Comparison of ENCODE assay signal across 8 cellular contexts in genomic region chr9:33024966-33025571, GRCh38. TPM values are rescaled to one million over a fixed set of nuclear protein-coding genes. Genes with fewer than 3 reads are reported as not detected.
DNase-seq lines count a peak whose midpoint lies in the region; FAIRE-seq and TF ChIP-seq lines count a peak whose summit lies in the region.

TSS of gene DNAJA1 (plus strand) at chr9:33025273. CDS start at chr9:33026485, 1,212 bp downstream.

- H2BK5ac ChIP-seq in H1 (ENCODE audit: low read depth, low read length): peak within 1 kb of the TSS; percentile 97

- TF ChIP-seq POLR2A in H1 (IDR thresholded peaks at IDR 0.05; ENCODE audit: control extremely low read depth in 1 of 2, low read depth in 2 of 2, low read length in 2 of 2): peak; percentile 99

- H3K79me2 ChIP-seq in H1 (ENCODE audit: control insufficient read depth in 1 of 2, insufficient read depth in 2 of 2, low read length in 2 of 2): peaks cover 34 to 93% of the 10 kb centered on the region in 2 experiments

- peak within 1 kb of the TSS; percentile 95 to 97 (median 96) for H3K9ac ChIP-seq in H1 (replicated peaks in 1 of 4; ENCODE audit: extremely low read depth in 1 of 4, low read depth in 3 of 4, low read length in 3 of 4)

- H4K5ac ChIP-seq in H1 (ENCODE audit: insufficient read length, low read depth, low read length): peak within 1 kb of the TSS; percentile 98

- H3K23ac ChIP-seq in H1 (ENCODE audit: insufficient read length): no peak within 1 kb of the TSS

- TF ChIP-seq CTCF in GM20000 (IDR thresholded peaks at IDR 0.05; ENCODE audit: extremely low read depth, missing control alignments) (no peak), H1 (IDR thresholded peaks at IDR 0.05; ENCODE audit: control extremely low read depth in 1 of 3, insufficient read depth in 1 of 3, low read depth in 1 of 3, low read length in 3 of 3) (no peak)

- WGBS in H1 (ENCODE audit: extremely low coverage in 1 of 2, insufficient coverage in 1 of 2, insufficient read length in 1 of 2, insufficient replicate concordance in 2 of 2, low coverage in 1 of 2, low lambda C conversion rate in 2 of 2, missing lambda C conversion rate in 1 of 2), 2 experiments: 1% methylated on average over 58 of the region's 61 CpGs; no CpG with 5 or more reads in 1 of the 2 experiments

- H4K91ac ChIP-seq in H1 (replicated peaks; ENCODE audit: insufficient read length, low read length): peak within 1 kb of the TSS; percentile 98

- no peak for TF ChIP-seq EP300 in H1 (IDR thresholded peaks at IDR 0.05; ENCODE audit: borderline replicate concordance in 1 of 2, low read depth in 2 of 2, low read length in 2 of 2)

- peaks cover 0 to 8% (median 3%) of the 10 kb centered on the region in 4 experiments; a peak in 4 of 7 replicates for H3K4me1 ChIP-seq in H1 (replicated peaks in 1 of 4; ENCODE audit: control insufficient read depth in 3 of 4, insufficient read depth in 4 of 4, low read length in 3 of 4)

- peaks cover 4% of the 10 kb centered on the region; the same call in 1 of the 2 replicates for H3K23me2 ChIP-seq in H1 (ENCODE audit: low read depth, low read length)

- H3K9me3 ChIP-seq in H1 (ENCODE audit: insufficient read depth in 2 of 2, low read depth in 1 of 2, low read length in 1 of 2): no peaks in the 10 kb centered on the region

- peak within 1 kb of the TSS; percentile 93 for H4K8ac ChIP-seq in H1 (ENCODE audit: extremely low read depth, insufficient read depth, low read length)

- peak within 1 kb of the TSS; percentile 50 for H3K14ac ChIP-seq in H1 (ENCODE audit: insufficient read length)

- H2BK120ac ChIP-seq in H1 (replicated peaks; ENCODE audit: low read depth, low read length): peak within 1 kb of the TSS; percentile 79

- peaks cover 17 to 45% (median 27%) of the 10 kb centered on the region in 4 experiments for H3K36me3 ChIP-seq in H1 (ENCODE audit: control insufficient read depth in 2 of 4, insufficient read depth in 4 of 4, low read length in 3 of 4)

- H3K4me3 ChIP-seq in H1 (ENCODE audit: extremely low read depth in 1 of 4, insufficient read depth in 2 of 4, low read depth in 3 of 4, low read length in 4 of 4): peak within 1 kb of the TSS; percentile 95 to 99 (median 98)

- DNase-seq in COR-L47 (lab: John Stamatoyannopoulos, UW) (peak; percentile 89), GM20000 (ENCODE audit: low spot score) (peak; percentile 97), HS-5 (ENCODE audit: low read depth) (peak; percentile 70), NOMO-1 (lab: John Stamatoyannopoulos, UW; ENCODE audit: unreplicated experiment in 2 of 2) (peak; percentile 91 to 98), H1 (ENCODE audit: low read depth in 1 of 2, low spot score in 2 of 2) (peak; percentile 60 to 96), mesenteric fat pad (ENCODE audit: low spot score) (peak; percentile 99)
- peak; percentile 95 to 98 (median 96) for DNase-seq in activated CD8-positive, alpha-beta memory T cell treated with anti-CD3 and anti-CD28 coated beads for 48 hours (ENCODE audit: low read depth in 2 of 3, low spot score in 2 of 3)
- DNase-seq in stimulated activated CD8-positive, alpha-beta memory T cell treated with anti-CD3 and anti-CD28 coated beads, Interleukin-15, amount 100 ng/mL, for 1 hour (ENCODE audit: low read depth): peak; percentile 93

- peak within 1 kb of the TSS; percentile 99 for H3K56ac ChIP-seq in H1 (replicated peaks; ENCODE audit: insufficient read length, low read depth, low read length)

- FAIRE-seq in H1 (lab: Jason Lieb, UNC): no peak

- POLR2A ChIA-PET in H1 (lab: Charles Lee; ENCODE audit: partially characterized antibody): interaction anchor here (0.6 to 6.4 kb wide), 68 partner anchors 12 to 640 kb away, joined by 3 to 160 read pairs (median 4); partner anchors contain the start of genes ACO1, APTX, B4GALT1 and BAG1

- no peak for TF ChIP-seq RAD21 in H1 (IDR thresholded peaks at IDR 0.05 in 1 of 2, conservative IDR thresholded peaks at IDR 0.05 in 1 of 2; ENCODE audit: low read depth in 2 of 2, low read length in 2 of 2)

- peak within 1 kb of the TSS; percentile 77; the same call in 1 of the 2 replicates for H2BK12ac ChIP-seq in H1 (ENCODE audit: low read depth, low read length)

- peak within 1 kb of the TSS; percentile 48; the same call in 1 of the 2 replicates for H2AFZ ChIP-seq in H1 (ENCODE audit: low read length)

- H3K18ac ChIP-seq in H1 (ENCODE audit: extremely low read depth, low read length): peak within 1 kb of the TSS; percentile 96

- peak within 1 kb of the TSS; percentile 98 for H3K4ac ChIP-seq in H1 (replicated peaks; ENCODE audit: insufficient read length, low read depth, low read length)

- no peak within 1 kb of the TSS for H2BK20ac ChIP-seq in H1 (ENCODE audit: low read length)

- H3K27me3 ChIP-seq in H1 (replicated peaks in 1 of 4; ENCODE audit: control insufficient read depth in 3 of 4, extremely low read depth in 1 of 4, insufficient read depth in 3 of 4, low read length in 3 of 4): no peaks in the 10 kb centered on the region

- peaks cover 4 to 17% of the 10 kb centered on the region in 2 experiments for H4K20me1 ChIP-seq in H1 (replicated peaks in 1 of 2; ENCODE audit: control insufficient read depth in 1 of 2, insufficient read depth in 2 of 2, low read length in 2 of 2)

- peak within 1 kb of the TSS; percentile 83; the same call in 1 of the 2 replicates for H2AK5ac ChIP-seq in H1 (ENCODE audit: low read depth, low read length)

- peak within 1 kb of the TSS; percentile 94 for H3K27ac ChIP-seq in H1 (ENCODE audit: low read depth, low read length)

- peak within 1 kb of the TSS; percentile 94 to 99 for H3K4me2 ChIP-seq in H1 (ENCODE audit: insufficient read depth in 1 of 2, low read depth in 2 of 2, low read length in 2 of 2)

- 0 out of 2 replicates have a peak within 1 kb of the TSS, but pooled peaks have one; percentile 3 for H2BK15ac ChIP-seq in H1 (ENCODE audit: low read length)

- CTCF ChIA-PET in H1 (lab: Charles Lee; ENCODE audit: partially characterized antibody): interaction anchor here (0.6 to 1.4 kb wide), 4 partner anchors 10 to 107 kb away, joined by 3 to 6 read pairs (median 3); no protein-coding TSS in a partner anchor

- H3K79me1 ChIP-seq in H1 (ENCODE audit: low read depth, low read length): peaks cover 6% of the 10 kb centered on the region; the same call in 1 of the 2 replicates

TF ChIP-seq in H1, 55 proteins besides CTCF, POLR2A, EP300 and RAD21 (continues in another document):
- TF ChIP-seq POU5F1 (IDR thresholded peaks at IDR 0.05; ENCODE audit: low read depth, low read length) (no peak), YY1 (IDR thresholded peaks at IDR 0.05; ENCODE audit: low read depth, low read length) (no peak), RXRA (IDR thresholded peaks at IDR 0.05; ENCODE audit: insufficient read depth, low read depth, low read length) (no peak), TAF1 (IDR thresholded peaks at IDR 0.05; ENCODE audit: low read depth, low read length) (peak; percentile 99), SIX5 (IDR thresholded peaks at IDR 0.05; ENCODE audit: low read depth, low read length) (no peak), GTF2F1 (IDR thresholded peaks at IDR 0.05; ENCODE audit: borderline replicate concordance, low read depth, low read length) (peak; percentile 97), CREB1 (IDR thresholded peaks at IDR 0.05) (peak; percentile 87), EZH2 (IDR thresholded peaks at IDR 0.05; ENCODE audit: low read depth, low read length, severe bottlenecking) (no peak), BCL11A (IDR thresholded peaks at IDR 0.05; ENCODE audit: low read depth in 2 of 2, low read length in 2 of 2) (no peak), NRF1 (IDR thresholded peaks at IDR 0.05; ENCODE audit: low read depth, low read length) (no peak), TCF12 (IDR thresholded peaks at IDR 0.05; ENCODE audit: low read depth, low read length) (no peak)

RNA-seq across cellular contexts. Expression of gene DNAJA1, which starts in this region (rescaled TPM):
- total RNA-seq in H1 (2021; fragmentation: NEBNext Ultra II Directional; extraction: Animal tissue kit (Norgen Biotek cat#: 25700)): 159 and 169 TPM in 2 replicates
- 26.4 and 54.4 TPM in 2 replicates for polyA plus RNA-seq in H1 (2011; rRNA removed)
- polyA plus RNA-seq in H1 (2011; cell fraction: cytosol; rRNA removed): 71.6 TPM
- 19.5 TPM for polyA plus RNA-seq in H1 (2011; cell fraction: nucleus; rRNA removed)
- 107 to 156 TPM (median 119 TPM) in 4 replicates for polyA plus RNA-seq in H1 (2012, experiment 1 of 2)
- 16.9 TPM for polyA plus RNA-seq in H1 (2012, experiment 2 of 2)
- polyA plus RNA-seq in H1 (2013, experiment 1 of 2): 109 TPM
- 112 TPM for polyA plus RNA-seq in H1 (2013, experiment 2 of 2)
- 60.3 and 63.9 TPM in 2 replicates for polyA minus RNA-seq in H1 (2011; rRNA and poly(A)+ RNA removed)
- 68.3 TPM for polyA minus RNA-seq in H1 (2011; cell fraction: cytosol; rRNA and poly(A)+ RNA removed)
- 45.2 TPM for polyA minus RNA-seq in H1 (2011; cell fraction: nucleus; rRNA and poly(A)+ RNA removed)
- 112 TPM for total RNA-seq in mesenteric fat pad

Comparison
In these comparisons a context has a peak if more than half of its experiments do, and no peak if none do; other contexts are left out.
1. Peak in every context shown above with its lines: DNase-seq, H3K4me3 ChIP-seq and H3K27ac ChIP-seq.